9 cellular contexts compared by ENCODE assay signal in genomic region chr19:22052644-22053013, GRCh38. TPM values are rescaled to one million over a fixed set of nuclear protein-coding genes. Genes with fewer than 3 reads are reported as not detected.
DNase-seq lines count a peak whose midpoint lies in the region; ATAC-seq and TF ChIP-seq lines count a peak whose summit lies in the region.
"Had no signal": no experiment of that assay in that cellular context is flagged by ENCODE, and none has a peak within 500 bp of the region (broad histone marks: within the 10 kb centered on the region; RNA-seq: fewer than 3 reads in every experiment).

No MANE protein-coding gene starts in this region.

- H3F3A ChIP-seq in DOHH2 (ENCODE audit: control insufficient read depth, insufficient read depth), result no peaks in the 10 kb centered on the region

- ATAC-seq in HG02798 (IDR thresholded peaks at IDR 0.05; ENCODE audit: poor library complexity, unreplicated experiment), result peak; percentile 39
- ATAC-seq: HCT116 had no signal

- no peak overlapping the region for H3K9ac ChIP-seq in endodermal cell (ENCODE audit: extremely low read depth, low read length, poor library complexity, severe bottlenecking)

- H3K9me2 ChIP-seq in DOHH2 (replicated peaks; ENCODE audit: control insufficient read depth, low read length), result no peaks in the 10 kb centered on the region

- TF ChIP-seq EP300 in tibial nerve (IDR thresholded peaks at IDR 0.05), result no peak

- peak overlapping the region; percentile 92 for H3K4me3 Mint-ChIP-seq in activated T-helper 1 cell treated with anti-CD3 and anti-CD28 coated beads, Interleukin-12 subunit alpha, Interleukin-12 subunit beta, Interleukin-2, Interleukin-4 antibody, amounts not matched to agents 30 ng/mL and 10 ng/mL and 1 ng/mL, durations not matched to agents 14 hours and 24 hours and 36 hours
- H3K4me3 Mint-ChIP-seq in immature natural killer cell (peak overlapping the region; percentile 94 to 97 (median 96)), endodermal cell (no peak overlapping the region)

- TF ChIP-seq CTCF in DOHH2 (IDR thresholded peaks at IDR 0.05; ENCODE audit: low read depth, low read length, poor library complexity, severe bottlenecking), result no peak
- no peak for TF ChIP-seq CTCF in tibial nerve (IDR thresholded peaks at IDR 0.05)
- no peak for TF ChIP-seq CTCF in endodermal cell (conservative IDR thresholded peaks at IDR 0.05)

- intact Hi-C loops in activated T-helper 1 cell treated with anti-CD3 and anti-CD28 coated beads, Interleukin-12 subunit alpha, Interleukin-12 subunit beta, Interleukin-2, Interleukin-4 antibody, amounts not matched to agents 30 ng/mL and 10 ng/mL and 1 ng/mL, durations not matched to agents 14 hours and 24 hours and 36 hours (cut with micrococcal nuclease), result loop anchor here (1.0 to 5.0 kb wide), 4 partner anchors 215 to 725 kb away; partner anchors contain the start of genes ZNF100, ZNF429, ZNF43 and ZNF708

- H3K27ac Mint-ChIP-seq in activated T-helper 1 cell treated with anti-CD3 and anti-CD28 coated beads, Interleukin-12 subunit alpha, Interleukin-12 subunit beta, Interleukin-2, Interleukin-4 antibody, amounts not matched to agents 30 ng/mL and 10 ng/mL and 1 ng/mL, durations not matched to agents 14 hours and 24 hours and 36 hours, result peak overlapping the region; percentile 57
- peak overlapping the region; percentile 85 to 93 (median 89) for H3K27ac Mint-ChIP-seq in immature natural killer cell
- no peak overlapping the region for H3K27ac Mint-ChIP-seq in endodermal cell

- H3K27ac ChIP-seq in DOHH2 (ENCODE audit: low read depth, low read length), result no peak overlapping the region
- no peak overlapping the region for H3K27ac ChIP-seq in tibial nerve
- H3K27ac ChIP-seq in endodermal cell (ENCODE audit: low read depth, low read length), result no peak overlapping the region

- H3K79me2 ChIP-seq in DOHH2 (ENCODE audit: control insufficient read depth, low read length), result peaks cover 28% of the 10 kb centered on the region

- H3K4me1 ChIP-seq in DOHH2 (ENCODE audit: control insufficient read depth, low read length), result no peaks in the 10 kb centered on the region
- no peaks in the 10 kb centered on the region for H3K4me1 ChIP-seq in tibial nerve
- no peaks in the 10 kb centered on the region for H3K4me1 ChIP-seq in endodermal cell (ENCODE audit: control insufficient read depth, insufficient read depth, low read length)

- H3K9me3 Mint-ChIP-seq in activated T-helper 1 cell treated with anti-CD3 and anti-CD28 coated beads, Interleukin-12 subunit alpha, Interleukin-12 subunit beta, Interleukin-2, Interleukin-4 antibody, amounts not matched to agents 30 ng/mL and 10 ng/mL and 1 ng/mL, durations not matched to agents 14 hours and 24 hours and 36 hours, result peaks cover 36% of the 10 kb centered on the region
- H3K9me3 Mint-ChIP-seq in immature natural killer cell (peaks cover 0 to 3% (median 0%) of the 10 kb centered on the region in 6 donors), endodermal cell (peaks cover 91% of the 10 kb centered on the region)

- H3K4me1 Mint-ChIP-seq in activated T-helper 1 cell treated with anti-CD3 and anti-CD28 coated beads, Interleukin-12 subunit alpha, Interleukin-12 subunit beta, Interleukin-2, Interleukin-4 antibody, amounts not matched to agents 30 ng/mL and 10 ng/mL and 1 ng/mL, durations not matched to agents 14 hours and 24 hours and 36 hours (ENCODE audit: low read depth), result no peaks in the 10 kb centered on the region
- H3K4me1 Mint-ChIP-seq in immature natural killer cell (peaks cover 7 to 8% of the 10 kb centered on the region in 2 donors), endodermal cell (no peaks in the 10 kb centered on the region)

- H4K20me1 ChIP-seq in DOHH2 (ENCODE audit: control insufficient read depth, insufficient read depth, low read depth, low read length), result no peaks in the 10 kb centered on the region

- peak overlapping the region; percentile 58 for H3K4me2 ChIP-seq in DOHH2 (ENCODE audit: low read length)

- H3K9me3 ChIP-seq in DOHH2 (ENCODE audit: control insufficient read depth, insufficient read depth, low read length), result peaks cover 6% of the 10 kb centered on the region; the same call in 1 of the 2 replicates
- H3K9me3 ChIP-seq in tibial nerve, result peaks cover 0 to 15% (median 0%) of the 10 kb centered on the region in 4 donors
- H3K9me3 ChIP-seq in endodermal cell (ENCODE audit: control insufficient read depth, low read length), result peaks cover 59% of the 10 kb centered on the region

- no peak for TF ChIP-seq POLR2A in tibial nerve (IDR thresholded peaks at IDR 0.05)

- 0 to 3% methylated on average over 14 to 16 of the region's 20 CpGs for WGBS in tibial nerve, 2 donors
- WGBS in endodermal cell (ENCODE audit: insufficient coverage in 1 of 2, insufficient read length in 1 of 2), 2 experiments, result 77% methylated on average over 6 to 19 of the region's 20 CpGs

- H3K27me3 Mint-ChIP-seq in activated T-helper 1 cell treated with anti-CD3 and anti-CD28 coated beads, Interleukin-12 subunit alpha, Interleukin-12 subunit beta, Interleukin-2, Interleukin-4 antibody, amounts not matched to agents 30 ng/mL and 10 ng/mL and 1 ng/mL, durations not matched to agents 14 hours and 24 hours and 36 hours (ENCODE audit: insufficient read depth), result no peaks in the 10 kb centered on the region
- H3K27me3 Mint-ChIP-seq in immature natural killer cell (ENCODE audit: low read depth in 3 of 3) (peaks cover 0 to 5% (median 0%) of the 10 kb centered on the region in 3 donors), endodermal cell (ENCODE audit: insufficient read depth) (no peaks in the 10 kb centered on the region)

- H3K4me3 ChIP-seq in DOHH2 (ENCODE audit: low read length) (peak overlapping the region; percentile 78), tibial nerve (peak overlapping the region; percentile 29 to 50 (median 44)), endodermal cell (ENCODE audit: low read length) (no peak overlapping the region)

- no peaks in the 10 kb centered on the region; the same call in 1 of the 2 replicates for H3K36me3 ChIP-seq in DOHH2 (ENCODE audit: control insufficient read depth, low read length)
- no peaks in the 10 kb centered on the region for H3K36me3 ChIP-seq in tibial nerve
- no peaks in the 10 kb centered on the region for H3K36me3 ChIP-seq in endodermal cell (ENCODE audit: control insufficient read depth, insufficient read depth, low read length)

- peaks cover 3% of the 10 kb centered on the region for H3K36me3 Mint-ChIP-seq in activated T-helper 1 cell treated with anti-CD3 and anti-CD28 coated beads, Interleukin-12 subunit alpha, Interleukin-12 subunit beta, Interleukin-2, Interleukin-4 antibody, amounts not matched to agents 30 ng/mL and 10 ng/mL and 1 ng/mL, durations not matched to agents 14 hours and 24 hours and 36 hours (ENCODE audit: low read depth)
- peaks cover 0 to 7% (median 3%) of the 10 kb centered on the region in 3 donors for H3K36me3 Mint-ChIP-seq in immature natural killer cell
- no peaks in the 10 kb centered on the region for H3K36me3 Mint-ChIP-seq in endodermal cell (ENCODE audit: low read depth)

- DNase-seq in activated T-helper 1 cell treated with anti-CD3 and anti-CD28 coated beads, Interleukin-12 subunit alpha, Interleukin-12 subunit beta, Interleukin-2, Interleukin-4 antibody, amounts not matched to agents 30 ng/mL and 10 ng/mL and 1 ng/mL, durations not matched to agents 14 hours and 24 hours and 36 hours (ENCODE audit: low spot score), result no peak
- DNase-seq in immature natural killer cell (peak in 1 of 3 donors; percentile 1), tibial nerve (ENCODE audit: low spot score in 2 of 2) (no peak), SKM-1 treated with dmso at 0.1 percent for 144 hours (lab: John Stamatoyannopoulos, UW; ENCODE audit: unreplicated experiment) (no peak), endodermal cell (no peak)
- no peak for DNase-seq in NK-92 treated with Interleukin-12 subunit alpha and Interleukin-12 subunit beta, amount 100 ng/mL, for 24 hours (lab: John Stamatoyannopoulos, UW)

- H3K27me3 ChIP-seq in DOHH2 (ENCODE audit: control insufficient read depth, low read length), result no peaks in the 10 kb centered on the region
- H3K27me3 ChIP-seq in tibial nerve, result no peaks in the 10 kb centered on the region
- H3K27me3 ChIP-seq in endodermal cell (ENCODE audit: control insufficient read depth, insufficient read depth, low read length, poor library complexity, severe bottlenecking), result no peaks in the 10 kb centered on the region

RNA-seq across cellular contexts. Expression of gene ZNF257, which starts 0.3 kb away (rescaled TPM):
- 6.2 and 7.4 TPM in 2 replicates for total RNA-seq in activated T-helper 1 cell treated with anti-CD3 and anti-CD28 coated beads, Interleukin-12 subunit alpha, Interleukin-12 subunit beta, Interleukin-2, Interleukin-4 antibody, amounts not matched to agents 30 ng/mL and 10 ng/mL and 1 ng/mL, durations not matched to agents 14 hours and 24 hours and 36 hours
- 1 to 10 TPM in 2 of 3 donors, not detected in 1; 1.6 to 2.7 TPM for polyA plus RNA-seq in immature natural killer cell
- total RNA-seq in tibial nerve (1 to 10 TPM in 3 of 4 donors, not detected in 1; 1.0 to 1.7 (median 1.6) TPM), endodermal cell (not detected)
- polyA plus RNA-seq in endodermal cell (2013, experiment 1 of 2), result 0.14 TPM
- not detected for polyA plus RNA-seq in endodermal cell (2013, experiment 2 of 2)

RNA-seq across cellular contexts. Expression of gene ZNF208, which starts 41.9 kb away (rescaled TPM):
- not detected in 2 replicates for total RNA-seq in activated T-helper 1 cell treated with anti-CD3 and anti-CD28 coated beads, Interleukin-12 subunit alpha, Interleukin-12 subunit beta, Interleukin-2, Interleukin-4 antibody, amounts not matched to agents 30 ng/mL and 10 ng/mL and 1 ng/mL, durations not matched to agents 14 hours and 24 hours and 36 hours
- under 1 TPM in 2 of 3 donors, not detected in 1; 0.46 to 0.62 TPM for polyA plus RNA-seq in immature natural killer cell
- total RNA-seq in tibial nerve (10 to 100 TPM in 1 of 4 donors, 1 to 10 TPM in 3; 3.1 to 20.7 (median 3.8) TPM), endodermal cell (not detected)
- polyA plus RNA-seq in endodermal cell (2013, experiment 1 of 2), result 0.75 TPM
- polyA plus RNA-seq in endodermal cell (2013, experiment 2 of 2), result 0.41 TPM
